25 cellular contexts compared by ENCODE assay signal in genomic region chr2:97858442-97858841, GRCh38.
A peak's percentile ranks its signal among the peaks of the same experiment; 100 is the strongest.
DNase-seq lines count a peak whose midpoint lies in the region; ATAC-seq and TF ChIP-seq lines count a peak whose summit lies in the region.
"Had no signal": no experiment of that assay in that cellular context is flagged by ENCODE, and none has a peak within 500 bp of the region (broad histone marks: within the 10 kb centered on the region; RNA-seq: fewer than 3 reads in every experiment).

No MANE protein-coding gene starts in this region.

- no peak overlapping the region for H2BK15ac ChIP-seq in mesenchymal stem cell (ENCODE audit: low read depth, poor library complexity, severe bottlenecking)

- no peak overlapping the region for H2AFZ ChIP-seq in mesenchymal stem cell (ENCODE audit: low read depth, low read length)

- H3K4me3 ChIP-seq in mesenchymal stem cell (ENCODE audit: insufficient read depth in 1 of 2, low read depth in 1 of 2, low read length in 2 of 2), result no peak overlapping the region
- no peak overlapping the region for H3K4me3 ChIP-seq in upper lobe of left lung
- H3K4me3 ChIP-seq: GM12878, SK-N-MC, testis had no signal

- no peak overlapping the region for H2BK5ac ChIP-seq in mesenchymal stem cell (ENCODE audit: low read depth, low read length, poor library complexity, severe bottlenecking)

- no peak overlapping the region for H4K8ac ChIP-seq in mesenchymal stem cell (ENCODE audit: low read length)

- H3K9ac ChIP-seq in mesenchymal stem cell (ENCODE audit: low read length), result no peak overlapping the region

- H3K4me2 ChIP-seq in mesenchymal stem cell (ENCODE audit: low read length, poor library complexity, severe bottlenecking), result no peak overlapping the region

- H3K27me3 ChIP-seq in mesenchymal stem cell (ENCODE audit: control insufficient read depth in 1 of 2, insufficient read depth in 1 of 2, low read length in 2 of 2) (no peaks in the 10 kb centered on the region), upper lobe of left lung (no peaks in the 10 kb centered on the region)
- H3K27me3 ChIP-seq: testis had no signal

- H3K4me1 Mint-ChIP-seq in activated B cell treated with CpG ODN at 0.5 μM for 24 hours, result peaks cover 3% of the 10 kb centered on the region

- H3K23ac ChIP-seq in mesenchymal stem cell (ENCODE audit: low read length in 2 of 2), result no peak overlapping the region

- H2AK5ac ChIP-seq in mesenchymal stem cell (ENCODE audit: low read length, severe bottlenecking), result no peak overlapping the region

- H3K4ac ChIP-seq in mesenchymal stem cell (ENCODE audit: low read depth in 1 of 2, low read length in 2 of 2), result no peak overlapping the region

- H3K9me3 Mint-ChIP-seq in activated B cell treated with CpG ODN at 0.5 μM for 24 hours, result peaks cover 7% of the 10 kb centered on the region

- no peak overlapping the region for H4K91ac ChIP-seq in mesenchymal stem cell (ENCODE audit: low read length)

- H3K27ac Mint-ChIP-seq in activated B cell treated with CpG ODN at 0.5 μM for 24 hours, result peak overlapping the region; percentile 30
- H3K27ac Mint-ChIP-seq: activated CD4-positive, alpha-beta T cell treated with anti-CD3 and anti-CD28 coated beads for 36 hours; CD4-positive, CD25-positive, alpha-beta regulatory T cell; T-helper 17 cell had no signal

- H3K9me3 ChIP-seq in mesenchymal stem cell (ENCODE audit: control insufficient read depth, low read length), result peaks cover 8% of the 10 kb centered on the region
- no peaks in the 10 kb centered on the region for H3K9me3 ChIP-seq in upper lobe of left lung
- H3K9me3 ChIP-seq: testis had no signal

- TF ChIP-seq POLR2A in upper lobe of left lung (IDR thresholded peaks at IDR 0.05), result no peak

- H3K18ac ChIP-seq in mesenchymal stem cell (ENCODE audit: low read depth in 1 of 2, low read length in 2 of 2), result no peak overlapping the region

- TF ChIP-seq CTCF in activated B cell treated with CpG ODN at 0.5 μM for 24 hours (IDR thresholded peaks at IDR 0.05) (no peak), upper lobe of left lung (IDR thresholded peaks at IDR 0.05) (no peak)

- H3K4me3 Mint-ChIP-seq in activated B cell treated with CpG ODN at 0.5 μM for 24 hours, result no peak overlapping the region
- H3K4me3 Mint-ChIP-seq: activated CD4-positive, alpha-beta T cell treated with anti-CD3 and anti-CD28 coated beads for 36 hours; CD4-positive, CD25-positive, alpha-beta regulatory T cell; T-helper 17 cell had no signal

- intact Hi-C loops in activated B cell treated with CpG ODN at 0.5 μM for 24 hours (cut with micrococcal nuclease), result no loop called here

- no peaks in the 10 kb centered on the region for H3K27me3 Mint-ChIP-seq in activated B cell treated with CpG ODN at 0.5 μM for 24 hours
- H3K27me3 Mint-ChIP-seq: activated CD4-positive, alpha-beta T cell treated with anti-CD3 and anti-CD28 coated beads for 36 hours; CD4-positive, CD25-positive, alpha-beta regulatory T cell; T-helper 17 cell had no signal

- no peak overlapping the region for H3K27ac ChIP-seq in mesenchymal stem cell (ENCODE audit: low read length, poor library complexity, severe bottlenecking)
- no peak overlapping the region for H3K27ac ChIP-seq in upper lobe of left lung
- H3K27ac ChIP-seq: SK-N-MC, testis had no signal

- peaks cover 30% of the 10 kb centered on the region for H3K79me1 ChIP-seq in mesenchymal stem cell (replicated peaks; ENCODE audit: low read length, poor library complexity, severe bottlenecking)

- H3K4me1 ChIP-seq in mesenchymal stem cell (ENCODE audit: control insufficient read depth, insufficient read depth, low read depth, low read length) (no peaks in the 10 kb centered on the region), upper lobe of left lung (peaks cover 0 to 6% (median 0%) of the 10 kb centered on the region in 4 donors)
- H3K4me1 ChIP-seq: testis had no signal

- ATAC-seq in activated B cell treated with CpG ODN at 0.5 μM for 24 hours (ENCODE audit: low read depth) (no peak), HG02973 (IDR thresholded peaks at IDR 0.05; ENCODE audit: unreplicated experiment) (no peak), upper lobe of left lung (ENCODE audit: low FRiP score in 2 of 2) (no peak), GM19328 (IDR thresholded peaks at IDR 0.05; ENCODE audit: unreplicated experiment) (no peak), GM18909 (IDR thresholded peaks at IDR 0.05; ENCODE audit: poor library complexity, unreplicated experiment) (no peak)
- ATAC-seq: activated CD4-positive, alpha-beta T cell treated with anti-CD3 and anti-CD28 coated beads for 36 hours; GM12878; left cardiac atrium; T-helper 17 cell had no signal

- POLR2A ChIA-PET in activated B cell treated with CpG ODN at 0.5 μM for 24 hours (lab: Charles Lee), result no interaction called here

- no peak overlapping the region for H2BK12ac ChIP-seq in mesenchymal stem cell (ENCODE audit: low read length in 2 of 2)

- CTCF ChIA-PET in activated B cell treated with CpG ODN at 0.5 μM for 24 hours (lab: Charles Lee), result no interaction called here

- no peak overlapping the region for H2BK120ac ChIP-seq in mesenchymal stem cell (ENCODE audit: low read depth, low read length)

- H3K36me3 ChIP-seq in mesenchymal stem cell (ENCODE audit: control insufficient read depth in 1 of 2, insufficient read depth in 2 of 2, low read depth in 1 of 2, low read length in 2 of 2), result peaks cover 11 to 48% of the 10 kb centered on the region in 2 experiments
- H3K36me3 ChIP-seq in upper lobe of left lung, result peaks cover 0 to 13% (median 2%) of the 10 kb centered on the region in 4 donors

- DNase-seq in NCI-H82 (lab: John Stamatoyannopoulos, UW) (peak; percentile 15), NCI-H82 treated with DMSO at 0.1 percent for 48 hours (lab: John Stamatoyannopoulos, UW; ENCODE audit: unreplicated experiment) (no peak), activated B cell treated with CpG ODN at 0.5 μM for 24 hours (no peak), mesenchymal stem cell (peak; percentile 42), upper lobe of left lung (no peak)
- DNase-seq: activated CD4-positive, alpha-beta T cell treated with anti-CD3 and anti-CD28 coated beads for 36 hours; activated CD8-positive, alpha-beta memory T cell treated with anti-CD3 and anti-CD28 coated beads for 24 hours; CD4-positive, CD25-positive, alpha-beta regulatory T cell; head of caudate nucleus; Kasumi-1; left cardiac atrium; mammary epithelial cell; NCI-H1048; NCI-H1694 treated with DMSO at 0.1 percent for 48 hours; NCI-H526 treated with DMSO at 0.1 percent for 48 hours; RPMI8226; stimulated activated CD4-positive, alpha-beta T cell treated with anti-CD3 and anti-CD28 coated beads, Interleukin-4, amount 100 ng/mL, for 4 hours; stimulated activated naive CD4-positive, alpha-beta T cell; T-helper 17 cell; testis had no signal

- WGBS in mesenchymal stem cell, result 74% methylated on average over 3 of the region's 3 CpGs
- WGBS in upper lobe of left lung, 2 donors, result 95 to 98% methylated on average over 3 of the region's 3 CpGs

- H3K14ac ChIP-seq in mesenchymal stem cell (ENCODE audit: low read length in 2 of 2), result no peak overlapping the region

- TF ChIP-seq EP300 in upper lobe of left lung (IDR thresholded peaks at IDR 0.05), result no peak

- H3K36me3 Mint-ChIP-seq in activated B cell treated with CpG ODN at 0.5 μM for 24 hours (ENCODE audit: low read depth), result peaks cover 66% of the 10 kb centered on the region

Comparison
In these comparisons a context has a peak if more than half of its experiments do, and no peak if none do; other contexts are left out.
1. DNase-seq: peak in NCI-H82 (single experiment) and mesenchymal stem cell (single experiment); none in NCI-H82 treated with DMSO at 0.1 percent for 48 hours (single experiment), activated B cell treated with CpG ODN at 0.5 μM for 24 hours (single experiment) and upper lobe of left lung (0 of 2).